Comparison of ENCODE assay signal across 8 cellular contexts in genomic region chrX:3713225-3713936, GRCh38. TPM values are rescaled to one million over a fixed set of nuclear protein-coding genes. Genes with fewer than 3 reads are reported as not detected.
DNase-seq lines count a peak whose midpoint lies in the region; ATAC-seq and TF ChIP-seq lines count a peak whose summit lies in the region.

Gene PRKX, minus strand, starts transcription at chrX:3713649. Its CDS starts 396 bp downstream, at chrX:3713253.

- H3K4me2 ChIP-seq in PC-9, result peak within 1 kb of the TSS; percentile 89

- no peaks in the 10 kb centered on the region for H3K9me3 Mint-ChIP-seq in osteocyte (ENCODE audit: unreplicated experiment)

- no peaks in the 10 kb centered on the region for H4K20me1 ChIP-seq in PC-9 (ENCODE audit: insufficient read depth)

- H3K9me3 ChIP-seq in PC-9 (ENCODE audit: insufficient read depth, low read depth), result no peaks in the 10 kb centered on the region
- no peaks in the 10 kb centered on the region for H3K9me3 ChIP-seq in tibial nerve

- peak; percentile 77 for ATAC-seq in HG03139 (IDR thresholded peaks at IDR 0.05; ENCODE audit: unreplicated experiment)

- H2AFZ ChIP-seq in PC-9, result peak within 1 kb of the TSS; percentile 93

- POLR2A ChIA-PET in PC-9 (lab: Charles Lee; ENCODE audit: unreplicated experiment), result no interaction called here

- H3K27ac Mint-ChIP-seq in osteocyte (ENCODE audit: unreplicated experiment), result peak within 1 kb of the TSS; percentile 82

- no TSS peak for BruUV-seq in PC-9 (replicated peaks; lab: Mats Ljungman, UMichigan)

- no peaks in the 10 kb centered on the region for H3F3A ChIP-seq in PC-9 (ENCODE audit: insufficient read depth, low read depth)

- DNase-seq in AG09309 (ENCODE audit: low read depth), result no peak
- DNase-seq in PC-9, result peak in 1 of 2 experiments; percentile 63
- peak; percentile 69 for DNase-seq in activated T-helper 9 cell treated with anti-CD3 and anti-CD28 coated beads, Interleukin-2, amount 50 U/mL, for 16 hours (ENCODE audit: low read depth)
- DNase-seq in germinal center (ENCODE audit: low spot score), result peak; percentile 79
- DNase-seq in osteocyte (ENCODE audit: extremely low spot score, unreplicated experiment), result peak; percentile 86
- no peak for DNase-seq in tibial nerve (ENCODE audit: low spot score in 2 of 2)

- peak within 1 kb of the TSS; percentile 88 for H3K4me3 Mint-ChIP-seq in osteocyte (ENCODE audit: unreplicated experiment)

- CTCF ChIA-PET in PC-9 (lab: Charles Lee), result no interaction called here

- TF ChIP-seq EP300 in tibial nerve (IDR thresholded peaks at IDR 0.05), result no peak

- H3K27me3 Mint-ChIP-seq in osteocyte (ENCODE audit: unreplicated experiment), result no peaks in the 10 kb centered on the region

- H3K27ac ChIP-seq in PC-9, result no peak within 1 kb of the TSS
- H3K27ac ChIP-seq in tibial nerve, result peak within 1 kb of the TSS; percentile 73 to 92 (median 90)

- H3K4me3 ChIP-seq in AG09309 (ENCODE audit: control insufficient read depth, low read depth, low read length), result peak within 1 kb of the TSS; percentile 61
- peak within 1 kb of the TSS; percentile 93 for H3K4me3 ChIP-seq in PC-9
- peak within 1 kb of the TSS; percentile 62 to 84 (median 68) for H3K4me3 ChIP-seq in tibial nerve

- intact Hi-C loops in PC-9 (cut with micrococcal nuclease; ENCODE audit: unreplicated experiment), result no loop called here

- 8% methylated on average over 60 of the region's 97 CpGs; no CpG with 5 or more reads in 1 of the 2 donors for WGBS in tibial nerve, 2 donors

- no peaks in the 10 kb centered on the region for H3K36me3 ChIP-seq in PC-9 (ENCODE audit: low read depth)
- no peaks in the 10 kb centered on the region for H3K36me3 ChIP-seq in tibial nerve

- H3K4me1 ChIP-seq in PC-9 (replicated peaks; ENCODE audit: insufficient read depth), result peaks cover 12% of the 10 kb centered on the region; the same call in 1 of the 2 replicates
- H3K4me1 ChIP-seq in tibial nerve, result no peaks in the 10 kb centered on the region

- in situ Hi-C loops in GM18951 (cut with MboI; ENCODE audit: low sequenced_read_pairs, unreplicated experiment), result no loop called here

- TF ChIP-seq CTCF in AG09309 (IDR thresholded peaks at IDR 0.05; ENCODE audit: control insufficient read depth, insufficient read depth, low read depth, low read length, missing control alignments), result no peak
- TF ChIP-seq CTCF in PC-9 (conservative IDR thresholded peaks at IDR 0.05), result no peak
- no peak for TF ChIP-seq CTCF in osteocyte (IDR thresholded peaks at IDR 0.05)
- no peak for TF ChIP-seq CTCF in tibial nerve (IDR thresholded peaks at IDR 0.05)

- no peaks in the 10 kb centered on the region for H3K36me3 Mint-ChIP-seq in osteocyte (ENCODE audit: unreplicated experiment)

- TF ChIP-seq POLR2A in GM18951 (IDR thresholded peaks at IDR 0.05; ENCODE audit: extremely low read depth, insufficient read depth, insufficient read length) (peak; percentile 62), tibial nerve (IDR thresholded peaks at IDR 0.05) (peak in 1 of 2 donors; percentile 57)

- H3K4me1 Mint-ChIP-seq in osteocyte (ENCODE audit: unreplicated experiment), result peaks cover 21% of the 10 kb centered on the region

- no peaks in the 10 kb centered on the region for H3K9me2 ChIP-seq in PC-9 (ENCODE audit: insufficient read depth)

- H3K27me3 ChIP-seq in PC-9 (ENCODE audit: insufficient read depth, low read depth), result no peaks in the 10 kb centered on the region
- H3K27me3 ChIP-seq in tibial nerve, result no peaks in the 10 kb centered on the region

- peaks cover 9% of the 10 kb centered on the region; the same call in 1 of the 2 replicates for H3K79me2 ChIP-seq in PC-9 (ENCODE audit: low read depth)

RNA-seq across cellular contexts. Expression of gene PRKX, which starts in this region (rescaled TPM):
- total RNA-seq in PC-9 (2021) (31.5 and 33.3 TPM in 2 replicates), osteocyte (32.2 and 37.2 TPM in 2 replicates), tibial nerve (10 to 100 TPM; 32.2 to 37.8 (median 34.1) TPM)

Comparison
In these comparisons a context has a peak if more than half of its experiments do, and no peak if none do; other contexts are left out.
1. DNase-seq: peak in activated T-helper 9 cell treated with anti-CD3 and anti-CD28 coated beads, Interleukin-2, amount 50 U/mL, for 16 hours (single experiment), germinal center (single experiment) and osteocyte (single experiment); none in AG09309 (single experiment) and tibial nerve (0 of 2).
2. Peak in every context shown above with its lines, with median percentiles within 50 percentile points of each other: H3K4me3 ChIP-seq.